27 cellular contexts compared by ENCODE assay signal in the genomic region with DNA sequence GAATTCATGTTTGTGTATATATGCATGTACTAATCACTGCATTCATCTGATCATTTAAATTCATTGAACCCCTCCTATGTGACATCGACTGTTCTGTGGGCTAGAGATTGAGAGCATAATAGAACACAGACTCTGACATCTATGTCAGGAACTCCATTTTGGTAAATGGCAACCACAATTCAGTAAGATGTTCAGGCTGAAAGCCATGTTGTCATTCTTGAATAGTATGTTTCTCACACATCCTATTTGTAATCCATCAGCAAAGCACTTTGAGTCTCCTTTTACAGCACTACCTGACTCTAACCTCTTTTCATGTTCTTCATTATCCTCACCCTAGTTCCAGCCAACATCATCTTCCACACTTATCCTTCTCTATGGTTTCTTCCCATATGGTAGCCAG.
"Had no signal": no experiment of that assay in that cellular context is flagged by ENCODE, and none has a peak within 500 bp of the region (broad histone marks: within the 10 kb centered on the region; RNA-seq: fewer than 3 reads in every experiment).

No MANE protein-coding gene starts in this region.

- H3K27me3 ChIP-seq: colonic mucosa, esophagus muscularis mucosa, esophagus squamous epithelium, gastrocnemius medialis, gastroesophageal sphincter had no signal

- FAIRE-seq: endothelial cell of umbilical vein, frontal cortex had no signal

- H3K9me3 ChIP-seq: colonic mucosa, esophagus muscularis mucosa, esophagus squamous epithelium, gastrocnemius medialis, gastroesophageal sphincter, heart left ventricle, heart right ventricle had no signal

- H3K4me1 ChIP-seq: colonic mucosa, gastrocnemius medialis, heart left ventricle, heart right ventricle had no signal

- ATAC-seq: effector memory CD8-positive, alpha-beta T cell; esophagus mucosa; foreskin keratinocyte; gastrocnemius medialis; gastroesophageal sphincter; heart left ventricle; heart right ventricle had no signal

- H3K27ac Mint-ChIP-seq: dendritic cell treated with granulocyte-macrophage colony-stimulating factor and Interleukin-4, amounts not matched to agents 40 ng/mL and 50 ng/mL, for 4 days; effector memory CD8-positive, alpha-beta T cell; endodermal cell had no signal

- H3K9me3 Mint-ChIP-seq: dendritic cell treated with granulocyte-macrophage colony-stimulating factor and Interleukin-4, amounts not matched to agents 40 ng/mL and 50 ng/mL, for 4 days; effector memory CD8-positive, alpha-beta T cell; endodermal cell had no signal

- H3K36me3 ChIP-seq: colonic mucosa, esophagus muscularis mucosa, esophagus squamous epithelium, gastrocnemius medialis, gastroesophageal sphincter, heart left ventricle, heart right ventricle had no signal

- H3K4me3 ChIP-seq: colonic mucosa, coronary artery, dorsolateral prefrontal cortex, esophagus muscularis mucosa, esophagus squamous epithelium, gastrocnemius medialis, gastroesophageal sphincter, heart left ventricle, heart right ventricle had no signal

- DNase-seq: colonic mucosa; cortex of kidney; dermis blood vessel endothelial cell; dorsolateral prefrontal cortex; effector CD4-positive, alpha-beta T cell; effector CD8-positive, alpha-beta T cell; effector memory CD4-positive, alpha-beta T cell; effector memory CD8-positive, alpha-beta T cell; erythroblast; esophagus squamous epithelium; foreskin fibroblast; foreskin keratinocyte; foreskin melanocyte; gastrocnemius medialis; glutamatergic neuron; head of caudate nucleus; heart left ventricle; heart right ventricle had no signal

- H3K27me3 Mint-ChIP-seq: dendritic cell treated with granulocyte-macrophage colony-stimulating factor and Interleukin-4, amounts not matched to agents 40 ng/mL and 50 ng/mL, for 4 days had no signal

- H3K27ac ChIP-seq: colonic mucosa, coronary artery, dorsolateral prefrontal cortex, epithelial cell of prostate, esophagus muscularis mucosa, esophagus squamous epithelium, foreskin keratinocyte, gastrocnemius medialis, gastroesophageal sphincter, heart left ventricle, heart right ventricle had no signal

- H3K4me3 Mint-ChIP-seq: dendritic cell treated with granulocyte-macrophage colony-stimulating factor and Interleukin-4, amounts not matched to agents 40 ng/mL and 50 ng/mL, for 4 days; effector memory CD8-positive, alpha-beta T cell; endodermal cell had no signal
